ENCODE assay signal across 13 cellular contexts in the genomic region with DNA sequence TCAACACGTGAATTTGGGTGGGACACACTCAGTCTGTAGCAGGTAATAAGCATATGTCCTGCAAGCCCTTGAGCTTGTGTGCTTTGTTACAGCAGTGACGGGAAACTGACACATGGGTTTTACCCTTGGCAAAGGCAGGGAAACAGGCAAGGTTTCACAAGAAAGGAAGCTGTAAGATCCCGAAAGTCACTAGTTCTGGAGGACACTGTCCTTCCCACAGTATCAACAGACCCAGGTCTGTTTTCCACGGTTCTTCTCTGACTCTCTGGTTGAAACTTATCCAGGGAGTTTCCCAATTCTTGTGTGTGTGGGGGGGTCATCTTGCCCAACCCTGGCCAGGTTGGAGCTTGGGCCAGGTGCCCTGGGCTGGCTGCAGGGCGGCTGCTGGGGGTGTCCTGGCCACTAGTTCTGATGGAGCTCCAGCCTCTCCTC. TPM values are rescaled to one million over a fixed set of nuclear protein-coding genes. Genes with fewer than 3 reads are reported as not detected.
DNase-seq lines count a peak whose midpoint lies in the region; ATAC-seq and TF ChIP-seq lines count a peak whose summit lies in the region.
"Had no signal": no experiment of that assay in that cellular context is flagged by ENCODE, and none has a peak within 500 bp of the region (broad histone marks: within the 10 kb centered on the region; RNA-seq: fewer than 3 reads in every experiment).

No MANE protein-coding gene starts in this region.

- peak overlapping the region; percentile 9 for H3K4me2 ChIP-seq in IMR-90 (ENCODE audit: low read depth, low read length)

- H3K4me3 ChIP-seq in IMR-90 (ENCODE audit: insufficient read depth, low read depth, low read length) (no peak overlapping the region), cardiac fibroblast (replicated peaks in 1 of 2; ENCODE audit: low read depth in 2 of 2, low read length in 2 of 2) (no peak overlapping the region), thymus (ENCODE audit: low read length) (no peak overlapping the region), H7 (ENCODE audit: insufficient read depth, low read depth, low read length) (no peak overlapping the region)

- no peak for TF ChIP-seq CTCF in IMR-90 (conservative IDR thresholded peaks at IDR 0.05; ENCODE audit: low read depth, low read length)
- TF ChIP-seq CTCF in cardiac fibroblast (IDR thresholded peaks at IDR 0.05; ENCODE audit: low read depth, low read length) = no peak

- 86% methylated on average over 1 of the region's 5 CpGs; no CpG with 5 or more reads in 1 of the 2 experiments for WGBS in IMR-90 (ENCODE audit: extremely low coverage in 2 of 2, insufficient read length in 1 of 2), 2 experiments
- 88% methylated on average over 5 of the region's 5 CpGs for WGBS in thymus

- no peaks in the 10 kb centered on the region for H3K36me3 Mint-ChIP-seq in stimulated activated effector memory CD8-positive, alpha-beta T cell treated with anti-CD3 and anti-CD28 coated beads, Interleukin-12 subunit alpha, Interleukin-12 subunit beta, amount 100 ng/mL, for 72 hours
- H3K36me3 Mint-ChIP-seq: activated CD4-positive, alpha-beta memory T cell treated with anti-CD3 and anti-CD28 coated beads for 36 hours had no signal

- no peak for TF ChIP-seq RAD21 in IMR-90 (IDR thresholded peaks at IDR 0.05; ENCODE audit: low read length)

- H4K5ac ChIP-seq in IMR-90 (ENCODE audit: low read depth, low read length) = peak overlapping the region; percentile 96

- H3K9me3 ChIP-seq in IMR-90 (ENCODE audit: control insufficient read depth, insufficient read depth, low read length) (no peaks in the 10 kb centered on the region; the same call in 1 of the 2 replicates), thymus (ENCODE audit: control insufficient read depth) (no peaks in the 10 kb centered on the region)

- H3K9ac ChIP-seq in IMR-90 (ENCODE audit: low read depth, low read length) = peak overlapping the region; percentile 62

- dilution Hi-C loops in IMR-90 (cut with HindIII; ENCODE audit: low sequenced_read_pairs, unreplicated experiment) = no loop called here

- peak overlapping the region; percentile 100 for H2BK20ac ChIP-seq in IMR-90 (ENCODE audit: low read depth, low read length)

- peak overlapping the region; percentile 100 for H2BK120ac ChIP-seq in IMR-90 (ENCODE audit: low read depth, low read length)

- H2BK15ac ChIP-seq in IMR-90 (ENCODE audit: low read depth, low read length) = peak overlapping the region; percentile 98

- CTCF ChIA-PET in IMR-90 (lab: Yijun Ruan, JAX) = interaction anchor here (0.6 to 1.5 kb wide), 3 partner anchors 34 to 67 kb away, joined by 3 read pairs; no protein-coding TSS in a partner anchor

- H3K4ac ChIP-seq in IMR-90 (ENCODE audit: low read depth, low read length) = peak overlapping the region; percentile 100

- no peaks in the 10 kb centered on the region for H3K9me3 Mint-ChIP-seq in stimulated activated effector memory CD8-positive, alpha-beta T cell treated with anti-CD3 and anti-CD28 coated beads, Interleukin-12 subunit alpha, Interleukin-12 subunit beta, amount 100 ng/mL, for 72 hours
- H3K9me3 Mint-ChIP-seq: activated CD4-positive, alpha-beta memory T cell treated with anti-CD3 and anti-CD28 coated beads for 36 hours had no signal

- H2BK5ac ChIP-seq in IMR-90 (ENCODE audit: low read depth, low read length, poor library complexity, severe bottlenecking) = peak overlapping the region; percentile 99

- H3K79me1 ChIP-seq in IMR-90 (ENCODE audit: low read depth in 1 of 2, low read length in 2 of 2) = peaks cover 0 to 3% of the 10 kb centered on the region in 2 experiments; a peak in 1 of 4 replicates

- H3K27ac ChIP-seq in IMR-90 (ENCODE audit: insufficient read depth, low read length) (peak overlapping the region; percentile 96), thymus (ENCODE audit: low read depth) (peak overlapping the region; percentile 77)

- no peaks in the 10 kb centered on the region for H3K27me3 ChIP-seq in IMR-90 (ENCODE audit: control insufficient read depth, insufficient read depth, low read length)
- no peaks in the 10 kb centered on the region for H3K27me3 ChIP-seq in thymus (ENCODE audit: control insufficient read depth, insufficient read depth)
- no peaks in the 10 kb centered on the region for H3K27me3 ChIP-seq in H7 (ENCODE audit: control insufficient read depth, insufficient read depth, low read length)

- H3K4me1 ChIP-seq in IMR-90 (ENCODE audit: control insufficient read depth, insufficient read depth, low read length) (peaks cover 26% of the 10 kb centered on the region), thymus (ENCODE audit: control insufficient read depth, insufficient read depth, low read length) (peaks cover 16% of the 10 kb centered on the region)

- in situ Hi-C loops in IMR-90 (cut with MboI; ENCODE audit: low sequenced_read_pairs) = no loop called here

- no peaks in the 10 kb centered on the region for H3K36me3 ChIP-seq in IMR-90 (ENCODE audit: control insufficient read depth, insufficient read depth, low read length)
- H3K36me3 ChIP-seq in thymus (ENCODE audit: control insufficient read depth, insufficient read depth) = no peaks in the 10 kb centered on the region
- no peaks in the 10 kb centered on the region for H3K36me3 ChIP-seq in H7 (replicated peaks; ENCODE audit: control insufficient read depth, insufficient read depth, low read length)

- H4K8ac ChIP-seq in IMR-90 (ENCODE audit: low read depth in 2 of 2, low read length in 2 of 2) = peak overlapping the region; percentile 97 to 99

- peak overlapping the region; percentile 94 for H2AFZ ChIP-seq in IMR-90 (replicated peaks; ENCODE audit: low read length, poor library complexity)

- POLR2A ChIA-PET in IMR-90 (lab: Charles Lee; ENCODE audit: unreplicated experiment) = interaction anchor here (0.6 kb wide), 1 partner anchor 121 kb away, joined by 3 read pairs; no protein-coding TSS in a partner anchor

- H2AK5ac ChIP-seq in IMR-90 (ENCODE audit: low read depth, low read length) = peak overlapping the region; percentile 98

- peaks cover 17% of the 10 kb centered on the region for H3K9me1 ChIP-seq in IMR-90 (ENCODE audit: insufficient read depth, low read length)

- BruUV-seq in IMR-90 (replicated peaks; lab: Mats Ljungman, UMichigan) = no TSS peak

- peak overlapping the region; percentile 99 for H3K56ac ChIP-seq in IMR-90 (ENCODE audit: extremely low read depth, insufficient read depth, low read length)

- peak overlapping the region; percentile 95 for H3K18ac ChIP-seq in IMR-90 (ENCODE audit: low read depth, low read length)

- H2AK9ac ChIP-seq in IMR-90 (replicated peaks; ENCODE audit: low read depth, low read length, poor library complexity) = peak overlapping the region; percentile 97

- H3K23ac ChIP-seq in IMR-90 (ENCODE audit: low read depth, low read length) = peak overlapping the region; percentile 100

- no peak overlapping the region for H3K4me3 Mint-ChIP-seq in stimulated activated effector memory CD8-positive, alpha-beta T cell treated with anti-CD3 and anti-CD28 coated beads, Interleukin-12 subunit alpha, Interleukin-12 subunit beta, amount 100 ng/mL, for 72 hours
- H3K4me3 Mint-ChIP-seq: activated CD4-positive, alpha-beta memory T cell treated with anti-CD3 and anti-CD28 coated beads for 36 hours; nephron had no signal

- peak; percentile 85 for DNase-seq in IMR-90
- DNase-seq in cardiac fibroblast (ENCODE audit: low read depth in 2 of 2) = peak; percentile 60 to 83
- DNase-seq in left lobe of liver (ENCODE audit: low spot score) = peak; percentile 88
- no peak for DNase-seq in stimulated activated effector memory CD8-positive, alpha-beta T cell treated with anti-CD3 and anti-CD28 coated beads, Interleukin-12 subunit alpha, Interleukin-12 subunit beta, amount 100 ng/mL, for 72 hours (ENCODE audit: low spot score in 2 of 2)
- DNase-seq in mucosa of gallbladder (ENCODE audit: low spot score) = no peak
- DNase-seq in H7 = no peak
- DNase-seq: activated CD4-positive, alpha-beta memory T cell treated with anti-CD3 and anti-CD28 coated beads for 36 hours; GF-D8; hypothalamus; NCI-H2029 treated with DMSO at 0.1 percent for 48 hours had no signal

- peak; percentile 75; the same call in 1 of the 2 replicates for TF ChIP-seq POLR2A in IMR-90 (IDR thresholded peaks at IDR 0.05; ENCODE audit: low read depth, low read length)

- no peak overlapping the region for H3K27ac Mint-ChIP-seq in stimulated activated effector memory CD8-positive, alpha-beta T cell treated with anti-CD3 and anti-CD28 coated beads, Interleukin-12 subunit alpha, Interleukin-12 subunit beta, amount 100 ng/mL, for 72 hours
- H3K27ac Mint-ChIP-seq: activated CD4-positive, alpha-beta memory T cell treated with anti-CD3 and anti-CD28 coated beads for 36 hours; nephron had no signal

- ATAC-seq in IMR-90 (ENCODE audit: low read depth) = no peak
- ATAC-seq in left lobe of liver = peak; percentile 78
- no peak for ATAC-seq in stimulated activated effector memory CD8-positive, alpha-beta T cell treated with anti-CD3 and anti-CD28 coated beads, Interleukin-12 subunit alpha, Interleukin-12 subunit beta, amount 100 ng/mL, for 72 hours
- ATAC-seq in SK-N-SH treated with all-trans-retinoic acid at 6 μM for 48 hours = no peak

- H4K91ac ChIP-seq in IMR-90 (ENCODE audit: insufficient read depth, low read depth, low read length) = peak overlapping the region; percentile 100

- peak overlapping the region; percentile 99 for H3K14ac ChIP-seq in IMR-90 (replicated peaks; ENCODE audit: low read depth, low read length)

- no peaks in the 10 kb centered on the region for H4K20me1 ChIP-seq in IMR-90 (ENCODE audit: insufficient read depth, low read length)

- intact Hi-C loops in IMR-90 (cut with micrococcal nuclease) = loop anchor here (2.0 kb wide), 1 partner anchor 15 kb away; no protein-coding TSS in a partner anchor

- peaks cover 4% of the 10 kb centered on the region for H3K4me1 Mint-ChIP-seq in stimulated activated effector memory CD8-positive, alpha-beta T cell treated with anti-CD3 and anti-CD28 coated beads, Interleukin-12 subunit alpha, Interleukin-12 subunit beta, amount 100 ng/mL, for 72 hours

TF ChIP-seq in IMR-90, 13 proteins besides CTCF, POLR2A, EP300 and RAD21 (continues in another document):
- TF ChIP-seq MXI1 (IDR thresholded peaks at IDR 0.05; ENCODE audit: borderline replicate concordance, low read depth, low read length) = no peak

RNA-seq across cellular contexts. Expression of a gene that starts 29.3 kb away (rescaled TPM):
- total RNA-seq in IMR-90 (2012; rRNA removed) (12.0 and 13.6 TPM in 2 replicates), left lobe of liver (4.2 TPM), mucosa of gallbladder (22.8 TPM)
- polyA plus RNA-seq in IMR-90 (2012; rRNA removed) (6.8 and 7.8 TPM in 2 replicates), thymus (7.9 TPM)
- 2.4 and 2.8 TPM in 2 replicates for polyA plus RNA-seq in IMR-90 (2012; cell fraction: cytosol; rRNA removed)
- polyA plus RNA-seq in IMR-90 (2012; cell fraction: nucleus; rRNA removed; ENCODE audit: low replicate concordance) = 4.6 and 22.7 TPM in 2 replicates
- total RNA-seq in H7 (2014; rRNA removed; shearing (Covaris generic)) = 10.2 and 12.1 TPM in 2 replicates

RNA-seq across cellular contexts. Expression of a gene that starts 31.6 kb away (rescaled TPM):
- total RNA-seq in IMR-90 (2012; rRNA removed) (not detected in 2 replicates), left lobe of liver (0.18 TPM), mucosa of gallbladder (not detected)
- polyA plus RNA-seq in IMR-90 (2012; rRNA removed) (0.02 TPM in 1 of 2 replicates, not detected in the other), thymus (1.4 TPM)
- 0.03 TPM in 1 of 2 replicates, not detected in the other for polyA plus RNA-seq in IMR-90 (2012; cell fraction: cytosol; rRNA removed)
- 0.04 and 0.07 TPM in 2 replicates for polyA plus RNA-seq in IMR-90 (2012; cell fraction: nucleus; rRNA removed; ENCODE audit: low replicate concordance)
- 0.73 TPM in 1 of 2 replicates, not detected in the other for total RNA-seq in H7 (2014; rRNA removed; shearing (Covaris generic))
- total RNA-seq: activated CD4-positive, alpha-beta memory T cell treated with anti-CD3 and anti-CD28 coated beads for 36 hours had no signal

Comparison
In these comparisons a context has a peak if more than half of its experiments do, and no peak if none do; other contexts are left out.
1. DNase-seq: peak in IMR-90 (single experiment), cardiac fibroblast (2 of 2) and left lobe of liver (single experiment); none in stimulated activated effector memory CD8-positive, alpha-beta T cell treated with anti-CD3 and anti-CD28 coated beads, Interleukin-12 subunit alpha, Interleukin-12 subunit beta, amount 100 ng/mL, for 72 hours (0 of 2), mucosa of gallbladder (single experiment) and H7 (single experiment).